In the genomic region with DNA sequence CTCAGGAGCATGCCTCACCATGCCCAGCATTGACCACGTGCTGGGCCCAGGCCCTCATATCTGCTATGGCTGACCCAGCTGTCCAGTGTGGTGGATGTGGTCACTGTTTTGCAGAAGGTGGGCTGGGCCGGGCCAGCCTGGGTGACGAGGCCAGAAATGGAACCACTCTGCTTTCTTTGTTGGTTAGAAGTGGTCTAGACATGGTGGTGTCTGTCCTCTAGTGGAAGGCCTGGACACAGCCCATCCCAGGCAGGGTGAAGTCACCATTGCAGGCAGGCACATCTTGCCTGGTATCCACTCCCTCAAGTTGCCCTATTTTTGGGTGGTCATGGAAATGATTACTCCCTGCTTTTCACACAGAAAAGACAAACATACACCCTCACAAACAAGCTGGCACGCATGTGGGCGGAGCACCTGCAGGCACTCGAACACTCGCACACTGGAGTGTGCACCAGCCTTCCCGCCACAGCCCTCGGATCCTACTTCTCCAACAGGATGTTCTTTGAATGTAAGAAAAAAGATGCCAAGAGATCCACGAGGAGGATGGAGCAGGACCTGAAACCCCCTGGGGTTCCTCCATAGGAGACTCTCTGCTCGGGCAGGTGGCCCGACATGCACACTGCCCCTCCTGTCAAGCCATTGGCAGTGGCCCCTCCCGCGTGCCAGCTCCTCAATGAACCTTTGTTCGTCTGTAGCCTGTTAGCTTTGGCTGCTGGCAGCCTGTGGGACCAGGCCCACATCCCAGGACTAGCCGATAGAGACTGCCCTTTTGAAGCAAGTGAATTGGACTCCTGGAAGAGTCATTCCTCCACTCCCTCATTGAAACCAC, we compare ENCODE assay signal across 12 cellular contexts. TPM values are rescaled to one million over a fixed set of nuclear protein-coding genes. Genes with fewer than 3 reads are reported as not detected.
DNase-seq lines count a peak whose midpoint lies in the region; ATAC-seq and TF ChIP-seq lines count a peak whose summit lies in the region.
"Had no signal": no experiment of that assay in that cellular context is flagged by ENCODE, and none has a peak within 500 bp of the region (broad histone marks: within the 10 kb centered on the region; RNA-seq: fewer than 3 reads in every experiment).

No MANE protein-coding gene starts in this region.

- intact Hi-C loops in CD4-positive, alpha-beta memory T cell (cut with micrococcal nuclease) = no loop called here

- H3K36me3 Mint-ChIP-seq in CD4-positive, CD25-positive, alpha-beta regulatory T cell = peaks cover 8% of the 10 kb centered on the region
- peaks cover 18% of the 10 kb centered on the region for H3K36me3 Mint-ChIP-seq in nephron progenitor cell (ENCODE audit: low read depth)
- H3K36me3 Mint-ChIP-seq in CD4-positive, alpha-beta memory T cell = peaks cover 0 to 5% of the 10 kb centered on the region in 2 donors
- H3K36me3 Mint-ChIP-seq: activated naive CD4-positive, alpha-beta T cell treated with anti-CD3 and anti-CD28 coated beads, Interleukin-2, amount 50 U/mL, for 24 hours had no signal

- peak overlapping the region in 2 of 3 donors; percentile 40 to 53 for H3K27ac Mint-ChIP-seq in CD4-positive, CD25-positive, alpha-beta regulatory T cell
- H3K27ac Mint-ChIP-seq in nephron progenitor cell = peak overlapping the region; percentile 42
- H3K27ac Mint-ChIP-seq in CD4-positive, alpha-beta memory T cell = peak overlapping the region in 2 of 7 donors; percentile 18 to 43
- H3K27ac Mint-ChIP-seq: activated naive CD4-positive, alpha-beta T cell treated with anti-CD3 and anti-CD28 coated beads, Interleukin-2, amount 50 U/mL, for 24 hours had no signal

- H3K27me3 ChIP-seq in CD4-positive, CD25-positive, alpha-beta regulatory T cell (ENCODE audit: control insufficient read depth, insufficient read depth, low read length) = no peaks in the 10 kb centered on the region
- H3K27me3 ChIP-seq in CD4-positive, alpha-beta memory T cell (ENCODE audit: insufficient read depth, low read length) = no peaks in the 10 kb centered on the region
- H3K27me3 ChIP-seq: tibial artery had no signal

- no peak overlapping the region for H3K4me3 ChIP-seq in CD4-positive, CD25-positive, alpha-beta regulatory T cell (ENCODE audit: low read depth, low read length)
- H3K4me3 ChIP-seq in fibroblast of pulmonary artery (replicated peaks; ENCODE audit: low read depth, low read length) = no peak overlapping the region
- H3K4me3 ChIP-seq in CD4-positive, alpha-beta memory T cell (ENCODE audit: low read length in 2 of 2) = no peak overlapping the region
- H3K4me3 ChIP-seq: tibial artery had no signal

- no peaks in the 10 kb centered on the region for H3K36me3 ChIP-seq in CD4-positive, CD25-positive, alpha-beta regulatory T cell (ENCODE audit: control insufficient read depth, insufficient read depth, low read length)
- H3K36me3 ChIP-seq in CD4-positive, alpha-beta memory T cell (ENCODE audit: insufficient read depth, low read length) = no peaks in the 10 kb centered on the region

- H3K9me3 ChIP-seq in CD4-positive, CD25-positive, alpha-beta regulatory T cell (ENCODE audit: control insufficient read depth in 2 of 2, low read length in 2 of 2) = no peaks in the 10 kb centered on the region
- H3K9me3 ChIP-seq in CD4-positive, alpha-beta memory T cell (ENCODE audit: control insufficient read depth in 1 of 2, low read length in 2 of 2) = no peaks in the 10 kb centered on the region
- H3K9me3 ChIP-seq: tibial artery had no signal

- POLR2A ChIA-PET in CD4-positive, alpha-beta memory T cell (lab: Charles Lee; ENCODE audit: partially characterized antibody) = interaction anchor here (0.7 kb wide), 1 partner anchor 26 kb away, joined by 3 read pairs; no protein-coding TSS in a partner anchor

- TF ChIP-seq CTCF in fibroblast of pulmonary artery (IDR thresholded peaks at IDR 0.05; ENCODE audit: low read length, missing control alignments) (peak; percentile 5), nephron progenitor cell (IDR thresholded peaks at IDR 0.05) (no peak)

- no peak overlapping the region for H3K27ac ChIP-seq in CD4-positive, CD25-positive, alpha-beta regulatory T cell (ENCODE audit: insufficient read depth, low read length, poor library complexity, severe bottlenecking)
- H3K27ac ChIP-seq in CD4-positive, alpha-beta memory T cell (ENCODE audit: low read depth, low read length) = no peak overlapping the region
- H3K27ac ChIP-seq: tibial artery had no signal

- peaks cover 3 to 27% (median 22%) of the 10 kb centered on the region in 4 donors for H3K4me1 Mint-ChIP-seq in CD4-positive, CD25-positive, alpha-beta regulatory T cell
- H3K4me1 Mint-ChIP-seq in nephron progenitor cell = peaks cover 14% of the 10 kb centered on the region
- peaks cover 17 to 26% (median 20%) of the 10 kb centered on the region in 4 donors for H3K4me1 Mint-ChIP-seq in CD4-positive, alpha-beta memory T cell

- peaks cover 5% of the 10 kb centered on the region for H3K4me1 ChIP-seq in CD4-positive, CD25-positive, alpha-beta regulatory T cell (ENCODE audit: control insufficient read depth, insufficient read depth, low read length, poor library complexity, severe bottlenecking)
- H3K4me1 ChIP-seq in CD4-positive, alpha-beta memory T cell (ENCODE audit: insufficient read depth, low read length) = peaks cover 5% of the 10 kb centered on the region

- H3K9me3 Mint-ChIP-seq in CD4-positive, CD25-positive, alpha-beta regulatory T cell = no peaks in the 10 kb centered on the region
- H3K9me3 Mint-ChIP-seq in nephron progenitor cell = no peaks in the 10 kb centered on the region
- no peaks in the 10 kb centered on the region for H3K9me3 Mint-ChIP-seq in CD4-positive, alpha-beta memory T cell
- H3K9me3 Mint-ChIP-seq: activated naive CD4-positive, alpha-beta T cell treated with anti-CD3 and anti-CD28 coated beads, Interleukin-2, amount 50 U/mL, for 24 hours had no signal

- no peaks in the 10 kb centered on the region for H3K27me3 Mint-ChIP-seq in CD4-positive, CD25-positive, alpha-beta regulatory T cell
- no peaks in the 10 kb centered on the region for H3K27me3 Mint-ChIP-seq in nephron progenitor cell (ENCODE audit: low read depth, poor library complexity)
- no peaks in the 10 kb centered on the region for H3K27me3 Mint-ChIP-seq in CD4-positive, alpha-beta memory T cell
- H3K27me3 Mint-ChIP-seq: activated naive CD4-positive, alpha-beta T cell treated with anti-CD3 and anti-CD28 coated beads, Interleukin-2, amount 50 U/mL, for 24 hours had no signal

- no peak overlapping the region for H3K4me3 Mint-ChIP-seq in CD4-positive, CD25-positive, alpha-beta regulatory T cell
- H3K4me3 Mint-ChIP-seq in nephron progenitor cell = no peak overlapping the region
- H3K4me3 Mint-ChIP-seq in CD4-positive, alpha-beta memory T cell = no peak overlapping the region
- H3K4me3 Mint-ChIP-seq: activated naive CD4-positive, alpha-beta T cell treated with anti-CD3 and anti-CD28 coated beads, Interleukin-2, amount 50 U/mL, for 24 hours had no signal

- DNase-seq in CD4-positive, CD25-positive, alpha-beta regulatory T cell = no peak
- DNase-seq in NCI-H526 treated with DMSO at 0.1 percent for 48 hours (lab: John Stamatoyannopoulos, UW) (peak; percentile 92), fibroblast of pulmonary artery (ENCODE audit: low read depth) (no peak), nephron progenitor cell (no peak), retina (no peak), NOMO-1 (lab: John Stamatoyannopoulos, UW; ENCODE audit: unreplicated experiment in 2 of 2) (no peak)
- DNase-seq in CD4-positive, alpha-beta memory T cell = no peak
- DNase-seq: COR-L47, T1000 had no signal

- ATAC-seq in CD4-positive, CD25-positive, alpha-beta regulatory T cell (ENCODE audit: low read depth in 2 of 2) = no peak
- no peak for ATAC-seq in HG03378 (IDR thresholded peaks at IDR 0.05; ENCODE audit: unreplicated experiment)

- CTCF ChIA-PET in CD4-positive, alpha-beta memory T cell (lab: Charles Lee; ENCODE audit: partially characterized antibody) = interaction anchor here (0.6 to 12.0 kb wide), 3 partner anchors 35 to 60 kb away, joined by 3 to 186 read pairs (median 4); no protein-coding TSS in a partner anchor

RNA-seq across cellular contexts. Expression of a gene that starts 38.4 kb away (rescaled TPM):
- total RNA-seq in CD4-positive, CD25-positive, alpha-beta regulatory T cell = 83.2 TPM
- polyA plus RNA-seq in CD4-positive, CD25-positive, alpha-beta regulatory T cell = 1 to 10 TPM; 5.0 to 7.9 (median 7.8) TPM
- 10 to 100 TPM; 79.5 to 88.1 TPM for total RNA-seq in CD4-positive, alpha-beta memory T cell
- 10 to 100 TPM in 1 of 2 donors, 1 to 10 TPM in 1; 2.7 to 23.8 TPM for polyA plus RNA-seq in CD4-positive, alpha-beta memory T cell

RNA-seq across cellular contexts. Expression of a gene that starts 57.1 kb away (rescaled TPM):
- not detected for total RNA-seq in CD4-positive, CD25-positive, alpha-beta regulatory T cell
- not detected for polyA plus RNA-seq in CD4-positive, CD25-positive, alpha-beta regulatory T cell
- total RNA-seq in CD4-positive, alpha-beta memory T cell = not detected
- polyA plus RNA-seq in CD4-positive, alpha-beta memory T cell = not detected
